Comparison of ENCODE assay signal across 8 cellular contexts in genomic region chr15:90571063-90571541, GRCh38. TPM values are rescaled to one million over a fixed set of nuclear protein-coding genes. Genes with fewer than 3 reads are reported as not detected.
DNase-seq lines count a peak whose midpoint lies in the region; ATAC-seq and TF ChIP-seq lines count a peak whose summit lies in the region.

No MANE protein-coding gene starts in this region.

- peaks cover 3 to 4% of the 10 kb centered on the region in 2 donors for H3K4me1 ChIP-seq in lung (ENCODE audit: control insufficient read depth in 2 of 2, insufficient read depth in 2 of 2, low read length in 2 of 2)

- no peak overlapping the region for H3K4me3 Mint-ChIP-seq in CD4-positive, alpha-beta T cell
- H3K4me3 Mint-ChIP-seq in activated T-helper 1 cell treated with anti-CD3 and anti-CD28 coated beads, Interleukin-12 subunit alpha, Interleukin-12 subunit beta, Interleukin-2, Interleukin-4 antibody, amounts not matched to agents 30 ng/mL and 10 ng/mL and 1 ng/mL, durations not matched to agents 14 hours and 24 hours and 36 hours = peak overlapping the region; percentile 38

- no peaks in the 10 kb centered on the region for H3K27me3 Mint-ChIP-seq in CD4-positive, alpha-beta T cell
- no peaks in the 10 kb centered on the region for H3K27me3 Mint-ChIP-seq in activated T-helper 1 cell treated with anti-CD3 and anti-CD28 coated beads, Interleukin-12 subunit alpha, Interleukin-12 subunit beta, Interleukin-2, Interleukin-4 antibody, amounts not matched to agents 30 ng/mL and 10 ng/mL and 1 ng/mL, durations not matched to agents 14 hours and 24 hours and 36 hours (ENCODE audit: insufficient read depth)

- H3K27ac Mint-ChIP-seq in CD4-positive, alpha-beta T cell = peak overlapping the region; percentile 77
- H3K27ac Mint-ChIP-seq in activated T-helper 1 cell treated with anti-CD3 and anti-CD28 coated beads, Interleukin-12 subunit alpha, Interleukin-12 subunit beta, Interleukin-2, Interleukin-4 antibody, amounts not matched to agents 30 ng/mL and 10 ng/mL and 1 ng/mL, durations not matched to agents 14 hours and 24 hours and 36 hours = peak overlapping the region; percentile 64

- CTCF ChIA-PET in CD4-positive, alpha-beta T cell (lab: Charles Lee) = interaction anchor here (1.1 kb wide), 1 partner anchor 9 kb away, joined by 3 read pairs; no protein-coding TSS in a partner anchor

- no peaks in the 10 kb centered on the region for H3K9me3 Mint-ChIP-seq in CD4-positive, alpha-beta T cell
- H3K9me3 Mint-ChIP-seq in activated T-helper 1 cell treated with anti-CD3 and anti-CD28 coated beads, Interleukin-12 subunit alpha, Interleukin-12 subunit beta, Interleukin-2, Interleukin-4 antibody, amounts not matched to agents 30 ng/mL and 10 ng/mL and 1 ng/mL, durations not matched to agents 14 hours and 24 hours and 36 hours = no peaks in the 10 kb centered on the region

- H3K4me3 ChIP-seq in lung = no peak overlapping the region

- no peak for TF ChIP-seq CTCF in CD4-positive, alpha-beta T cell (IDR thresholded peaks at IDR 0.05)
- no peak for TF ChIP-seq CTCF in lung (IDR thresholded peaks at IDR 0.05; ENCODE audit: control extremely low read depth, extremely low read depth)

- no peaks in the 10 kb centered on the region for H3K9me3 ChIP-seq in CD4-positive, alpha-beta T cell (ENCODE audit: control insufficient read depth, low read length)
- no peaks in the 10 kb centered on the region for H3K9me3 ChIP-seq in lung (ENCODE audit: control insufficient read depth in 2 of 2, insufficient read depth in 1 of 2, low read length in 1 of 2)

- in situ Hi-C loops in G401 (cut with HindIII; ENCODE audit: low sequenced_read_pairs) = no loop called here

- ATAC-seq in CD4-positive, alpha-beta T cell (ENCODE audit: poor library complexity) = no peak
- ATAC-seq in HG02588 (IDR thresholded peaks at IDR 0.05; ENCODE audit: unreplicated experiment) (peak; percentile 57), lung (ENCODE audit: insufficient read depth, low FRiP score) (peak; percentile 64), GM19455 (IDR thresholded peaks at IDR 0.05; ENCODE audit: unreplicated experiment) (no peak)

- H3K36me3 ChIP-seq in lung (ENCODE audit: control insufficient read depth in 2 of 2, insufficient read depth in 2 of 2, low read length in 2 of 2) = peaks cover 0 to 1% of the 10 kb centered on the region in 2 donors

- peak overlapping the region; percentile 32 for H3K27ac ChIP-seq in CD4-positive, alpha-beta T cell (ENCODE audit: low read depth, low read length)
- peak overlapping the region; percentile 56 to 88 for H3K27ac ChIP-seq in lung (ENCODE audit: low read depth in 1 of 2, low read length in 1 of 2)

- no peak for DNase-seq in CD4-positive, alpha-beta T cell
- DNase-seq in activated T-helper 1 cell treated with anti-CD3 and anti-CD28 coated beads, Interleukin-12 subunit alpha, Interleukin-12 subunit beta, Interleukin-2, Interleukin-4 antibody, amounts not matched to agents 30 ng/mL and 10 ng/mL and 1 ng/mL, durations not matched to agents 14 hours and 24 hours and 36 hours (ENCODE audit: low spot score) = no peak
- DNase-seq in lung (ENCODE audit: low spot score) (no peak), DMS114 treated with DMSO at 0.1 percent for 48 hours (lab: John Stamatoyannopoulos, UW; ENCODE audit: unreplicated experiment) (no peak), G401 (ENCODE audit: low spot score) (no peak), NCI-H2029 (lab: John Stamatoyannopoulos, UW) (no peak)

- H3K36me3 Mint-ChIP-seq in CD4-positive, alpha-beta T cell (ENCODE audit: low read depth) = peaks cover 14% of the 10 kb centered on the region
- H3K36me3 Mint-ChIP-seq in activated T-helper 1 cell treated with anti-CD3 and anti-CD28 coated beads, Interleukin-12 subunit alpha, Interleukin-12 subunit beta, Interleukin-2, Interleukin-4 antibody, amounts not matched to agents 30 ng/mL and 10 ng/mL and 1 ng/mL, durations not matched to agents 14 hours and 24 hours and 36 hours (ENCODE audit: low read depth) = peaks cover 21% of the 10 kb centered on the region

- POLR2A ChIA-PET in CD4-positive, alpha-beta T cell (lab: Charles Lee) = interaction anchor here (1.1 to 4.1 kb wide), 2 partner anchors 10 to 23 kb away, joined by 3 to 39 read pairs; no protein-coding TSS in a partner anchor

- intact Hi-C loops in CD4-positive, alpha-beta T cell (cut with DNase I, micrococcal nuclease) = loop anchor here in 1 of 2 experiments (5.0 kb wide), 1 partner anchor 34 kb away; no protein-coding TSS in a partner anchor
- intact Hi-C loops in activated T-helper 1 cell treated with anti-CD3 and anti-CD28 coated beads, Interleukin-12 subunit alpha, Interleukin-12 subunit beta, Interleukin-2, Interleukin-4 antibody, amounts not matched to agents 30 ng/mL and 10 ng/mL and 1 ng/mL, durations not matched to agents 14 hours and 24 hours and 36 hours (cut with micrococcal nuclease) = loop anchor here (1.0 to 5.0 kb wide), 2 partner anchors 10 to 154 kb away; no protein-coding TSS in a partner anchor

- no peaks in the 10 kb centered on the region for H3K27me3 ChIP-seq in CD4-positive, alpha-beta T cell (ENCODE audit: control insufficient read depth, insufficient read depth, low read length)
- H3K27me3 ChIP-seq in lung (ENCODE audit: control insufficient read depth, insufficient read depth) = no peaks in the 10 kb centered on the region

- peaks cover 89% of the 10 kb centered on the region for H3K4me1 Mint-ChIP-seq in CD4-positive, alpha-beta T cell (ENCODE audit: low read depth)
- peaks cover 92% of the 10 kb centered on the region for H3K4me1 Mint-ChIP-seq in activated T-helper 1 cell treated with anti-CD3 and anti-CD28 coated beads, Interleukin-12 subunit alpha, Interleukin-12 subunit beta, Interleukin-2, Interleukin-4 antibody, amounts not matched to agents 30 ng/mL and 10 ng/mL and 1 ng/mL, durations not matched to agents 14 hours and 24 hours and 36 hours (ENCODE audit: low read depth)

- 34 to 48% methylated on average over 4 of the region's 4 CpGs for WGBS in lung, 2 donors

RNA-seq across cellular contexts. Expression of gene CRTC3, which starts 41.4 kb away (rescaled TPM):
- 10 to 100 TPM; 90.7 to 92.4 TPM for total RNA-seq in CD4-positive, alpha-beta T cell
- total RNA-seq in activated T-helper 1 cell treated with anti-CD3 and anti-CD28 coated beads, Interleukin-12 subunit alpha, Interleukin-12 subunit beta, Interleukin-2, Interleukin-4 antibody, amounts not matched to agents 30 ng/mL and 10 ng/mL and 1 ng/mL, durations not matched to agents 14 hours and 24 hours and 36 hours = 54.0 and 61.2 TPM in 2 replicates
- total RNA-seq in lung = 10 to 100 TPM; 42.0 to 47.9 TPM
- polyA plus RNA-seq in lung = 10 to 100 TPM; 12.0 to 14.3 TPM
- 5.9 and 7.4 TPM in 2 replicates for total RNA-seq in G401 (2014; rRNA removed; shearing (Covaris generic))

Comparison
In these comparisons a context has a peak if more than half of its experiments do, and no peak if none do; other contexts are left out.
1. ATAC-seq: peak in HG02588 (single experiment) and lung (single experiment); none in CD4-positive, alpha-beta T cell (single experiment) and GM19455 (single experiment).